ENCODE assay signal across 34 cellular contexts in the genomic region with DNA sequence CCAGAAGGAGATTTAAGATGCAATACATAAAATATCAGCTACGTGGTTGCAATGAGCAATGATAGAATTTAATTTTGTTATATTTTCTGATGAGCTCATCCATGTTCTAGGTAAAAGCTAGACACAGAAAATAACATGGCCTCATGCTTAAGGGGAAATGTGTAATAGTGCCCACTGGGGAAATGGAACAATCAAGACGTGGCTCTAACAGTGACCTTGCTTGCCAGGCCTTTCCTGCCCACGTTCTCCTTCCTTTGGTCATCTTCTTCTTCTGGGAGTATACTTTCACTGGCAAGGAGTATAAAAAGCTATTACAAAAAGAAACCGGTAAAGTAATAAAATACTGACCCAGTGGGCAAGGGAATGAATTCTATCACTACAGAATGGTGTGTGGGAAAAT.
"Had no signal": no experiment of that assay in that cellular context is flagged by ENCODE, and none has a peak within 500 bp of the region (broad histone marks: within the 10 kb centered on the region; RNA-seq: fewer than 3 reads in every experiment).

No MANE protein-coding gene starts in this region.

- H3K27me3 ChIP-seq: adrenal gland, ascending aorta, body of pancreas, brain microvascular endothelial cell, breast epithelium had no signal

- H3K27ac ChIP-seq: adrenal gland, ascending aorta, body of pancreas, brain microvascular endothelial cell, breast epithelium, cardiac muscle cell had no signal

- H3K4me3 ChIP-seq: adrenal gland, ascending aorta, body of pancreas, breast epithelium, cardiac muscle cell had no signal

- FAIRE-seq: astrocyte, bronchial epithelial cell had no signal

- DNase-seq: activated effector memory CD4-positive, alpha-beta T cell treated with anti-CD3 and anti-CD28 coated beads, Interleukin-2, amount 50 U/mL, for 16 hours; activated effector memory CD4-positive, alpha-beta T cell treated with Interleukin-2 at 50 U/mL for 16 hours; activated gamma-delta T cell; activated gamma-delta T cell treated with Interleukin-2 at 50 U/mL for 16 hours; activated naive CD4-positive, alpha-beta T cell; activated naive CD4-positive, alpha-beta T cell treated with anti-CD3 and anti-CD28 coated beads for 36 hours; activated naive CD4-positive, alpha-beta T cell treated with anti-CD3 and anti-CD28 coated beads, Interleukin-2, amount 10 ng/mL, durations not matched to agents 7 days and 5 days; activated naive CD4-positive, alpha-beta T cell treated with anti-CD3 and anti-CD28 coated beads, Interleukin-2, amount 50 U/mL, for 16 hours; activated naive CD8-positive, alpha-beta T cell treated with anti-CD3 and anti-CD28 coated beads for 36 hours; activated naive CD8-positive, alpha-beta T cell treated with anti-CD3 and anti-CD28 coated beads, Interleukin-2, amount 10 ng/mL, durations not matched to agents 7 days and 5 days; activated naive CD8-positive, alpha-beta T cell treated with anti-CD3 and anti-CD28 coated beads, Interleukin-2, amount 50 U/mL, for 24 hours; activated T-cell treated with anti-CD3 and anti-CD28 coated beads for 4 hours; activated T-cell treated with anti-CD3 and anti-CD28 coated beads, Interleukin-2, amount 50 U/mL, for 1 hour; activated T-cell treated with anti-CD3 and anti-CD28 coated beads, Interleukin-2, amount 50 U/mL, for 24 hours; activated T-cell treated with anti-CD3 and anti-CD28 coated beads, Interleukin-2, amount 50 U/mL, for 4 hours; activated T-cell treated with anti-CD3 and anti-CD28 coated beads, Interleukin-2, amount 50 U/mL, for 48 hours; activated T-cell treated with anti-CD3 and anti-CD28 coated beads, Interleukin-2, amount 50 U/mL, for 72 hours; adrenal gland; amniotic stem cell; amygdala; anterior cingulate cortex; aorta; body of pancreas; brain microvascular endothelial cell; caudate nucleus; central memory CD4-positive, alpha-beta T cell; cerebellar nuclear complex had no signal

- H3K4me1 ChIP-seq: adrenal gland, ascending aorta, body of pancreas, breast epithelium had no signal

- H3K36me3 ChIP-seq: adrenal gland, ascending aorta, brain microvascular endothelial cell, breast epithelium, cardiac muscle cell had no signal

- ATAC-seq: activated naive CD4-positive, alpha-beta T cell treated with anti-CD3 and anti-CD28 coated beads, Interleukin-2, amount 50 U/mL, for 72 hours; activated naive CD8-positive, alpha-beta T cell treated with anti-CD3 and anti-CD28 coated beads, Interleukin-2, amount 50 U/mL, for 24 hours; activated T-cell treated with anti-CD3 and anti-CD28 coated beads, Interleukin-2, amount 50 U/mL, for 4 hours; activated T-cell treated with anti-CD3 and anti-CD28 coated beads, Interleukin-2, amount 50 U/mL, for 72 hours; activated T-helper 17 cell treated with anti-CD3 and anti-CD28 coated beads, Interleukin-2, amount 50 U/mL, for 72 hours; body of pancreas had no signal

- H3K9me3 ChIP-seq: adrenal gland, ascending aorta, body of pancreas, breast epithelium had no signal
